14 cellular contexts compared by ENCODE assay signal in genomic region chr5:141216035-141216434, GRCh38. TPM values are rescaled to one million over a fixed set of nuclear protein-coding genes. Genes with fewer than 3 reads are reported as not detected.
"Had no signal": no experiment of that assay in that cellular context is flagged by ENCODE, and none has a peak within 500 bp of the region (broad histone marks: within the 10 kb centered on the region; RNA-seq: fewer than 3 reads in every experiment).

No MANE protein-coding gene starts in this region.

RNA-seq across cellular contexts. Expression of gene PCDHB13, which starts 2.3 kb away (rescaled TPM):
- total RNA-seq: activated CD4-positive, alpha-beta memory T cell treated with anti-CD3 and anti-CD28 coated beads for 36 hours; activated CD4-positive, alpha-beta memory T cell treated with anti-CD3 and anti-CD28 coated beads, Interleukin-2, amount 10 ng/mL, durations not matched to agents 7 days and 5 days; activated CD4-positive, alpha-beta T cell treated with anti-CD3 and anti-CD28 coated beads for 36 hours; activated CD4-positive, alpha-beta T cell treated with anti-CD3 and anti-CD28 coated beads, Interleukin-2, amount 10 ng/mL, durations not matched to agents 7 days and 5 days; activated CD8-positive, alpha-beta memory T cell treated with anti-CD3 and anti-CD28 coated beads for 36 hours; activated CD8-positive, alpha-beta memory T cell treated with anti-CD3 and anti-CD28 coated beads, Interleukin-2, amount 10 ng/mL, durations not matched to agents 7 days and 5 days; activated CD8-positive, alpha-beta T cell treated with anti-CD3 and anti-CD28 coated beads for 36 hours; activated CD8-positive, alpha-beta T cell treated with anti-CD3 and anti-CD28 coated beads, Interleukin-2, amount 10 ng/mL, durations not matched to agents 7 days and 5 days; T-helper 1 cell treated with Interleukin-12 subunit alpha and Interleukin-12 subunit beta and Interleukin-4 antibody, amounts not matched to agents 30 ng/mL and 1 ng/mL, for 36 hours; T-helper 17 cell; T-helper 2 cell treated with Interferon-gamma antibody and Interleukin-4, amounts not matched to agents 100 ng/mL and 5 ng/mL, for 36 hours had no signal

RNA-seq across cellular contexts. Expression of gene PCDHB14, which starts 7.1 kb away (rescaled TPM):
- total RNA-seq: activated CD4-positive, alpha-beta memory T cell treated with anti-CD3 and anti-CD28 coated beads for 36 hours; activated CD4-positive, alpha-beta memory T cell treated with anti-CD3 and anti-CD28 coated beads, Interleukin-2, amount 10 ng/mL, durations not matched to agents 7 days and 5 days; activated CD4-positive, alpha-beta T cell treated with anti-CD3 and anti-CD28 coated beads for 36 hours; activated CD4-positive, alpha-beta T cell treated with anti-CD3 and anti-CD28 coated beads, Interleukin-2, amount 10 ng/mL, durations not matched to agents 24 days and 14 days; activated CD4-positive, alpha-beta T cell treated with anti-CD3 and anti-CD28 coated beads, Interleukin-2, amount 10 ng/mL, durations not matched to agents 7 days and 5 days; activated CD8-positive, alpha-beta memory T cell treated with anti-CD3 and anti-CD28 coated beads for 36 hours; activated CD8-positive, alpha-beta memory T cell treated with anti-CD3 and anti-CD28 coated beads, Interleukin-2, amount 10 ng/mL, durations not matched to agents 7 days and 5 days; activated CD8-positive, alpha-beta T cell treated with anti-CD3 and anti-CD28 coated beads for 36 hours; activated CD8-positive, alpha-beta T cell treated with anti-CD3 and anti-CD28 coated beads, Interleukin-2, amount 10 ng/mL, durations not matched to agents 7 days and 5 days; T-helper 1 cell treated with Interleukin-12 subunit alpha and Interleukin-12 subunit beta and Interleukin-4 antibody, amounts not matched to agents 30 ng/mL and 1 ng/mL, for 36 hours; T-helper 17 cell; T-helper 2 cell treated with Interferon-gamma antibody and Interleukin-4, amounts not matched to agents 100 ng/mL and 5 ng/mL, for 36 hours had no signal

RNA-seq across cellular contexts. Expression of gene PCDHB12, which starts 7.5 kb away (rescaled TPM):
- total RNA-seq: activated B cell treated with CpG ODN at 0.5 μM for 24 hours; activated CD4-positive, alpha-beta memory T cell treated with anti-CD3 and anti-CD28 coated beads for 36 hours; activated CD4-positive, alpha-beta memory T cell treated with anti-CD3 and anti-CD28 coated beads, Interleukin-2, amount 10 ng/mL, durations not matched to agents 7 days and 5 days; activated CD4-positive, alpha-beta T cell treated with anti-CD3 and anti-CD28 coated beads for 36 hours; activated CD4-positive, alpha-beta T cell treated with anti-CD3 and anti-CD28 coated beads, Interleukin-2, amount 10 ng/mL, durations not matched to agents 24 days and 14 days; activated CD4-positive, alpha-beta T cell treated with anti-CD3 and anti-CD28 coated beads, Interleukin-2, amount 10 ng/mL, durations not matched to agents 7 days and 5 days; activated CD8-positive, alpha-beta memory T cell treated with anti-CD3 and anti-CD28 coated beads for 36 hours; activated CD8-positive, alpha-beta memory T cell treated with anti-CD3 and anti-CD28 coated beads, Interleukin-2, amount 10 ng/mL, durations not matched to agents 7 days and 5 days; activated CD8-positive, alpha-beta T cell treated with anti-CD3 and anti-CD28 coated beads for 36 hours; activated CD8-positive, alpha-beta T cell treated with anti-CD3 and anti-CD28 coated beads, Interleukin-2, amount 10 ng/mL, durations not matched to agents 7 days and 5 days; T-cell; T-helper 1 cell treated with Interleukin-12 subunit alpha and Interleukin-12 subunit beta and Interleukin-4 antibody, amounts not matched to agents 30 ng/mL and 1 ng/mL, for 36 hours; T-helper 17 cell; T-helper 2 cell treated with Interferon-gamma antibody and Interleukin-4, amounts not matched to agents 100 ng/mL and 5 ng/mL, for 36 hours had no signal

RNA-seq across cellular contexts. Expression of gene PCDHB11, which starts 16.6 kb away (rescaled TPM):
- total RNA-seq: activated B cell treated with CpG ODN at 0.5 μM for 24 hours; activated CD4-positive, alpha-beta memory T cell treated with anti-CD3 and anti-CD28 coated beads for 36 hours; activated CD4-positive, alpha-beta memory T cell treated with anti-CD3 and anti-CD28 coated beads, Interleukin-2, amount 10 ng/mL, durations not matched to agents 7 days and 5 days; activated CD4-positive, alpha-beta T cell treated with anti-CD3 and anti-CD28 coated beads for 36 hours; activated CD4-positive, alpha-beta T cell treated with anti-CD3 and anti-CD28 coated beads, Interleukin-2, amount 10 ng/mL, durations not matched to agents 24 days and 14 days; activated CD4-positive, alpha-beta T cell treated with anti-CD3 and anti-CD28 coated beads, Interleukin-2, amount 10 ng/mL, durations not matched to agents 7 days and 5 days; activated CD8-positive, alpha-beta memory T cell treated with anti-CD3 and anti-CD28 coated beads for 36 hours; activated CD8-positive, alpha-beta memory T cell treated with anti-CD3 and anti-CD28 coated beads, Interleukin-2, amount 10 ng/mL, durations not matched to agents 7 days and 5 days; activated CD8-positive, alpha-beta T cell treated with anti-CD3 and anti-CD28 coated beads for 36 hours; activated CD8-positive, alpha-beta T cell treated with anti-CD3 and anti-CD28 coated beads, Interleukin-2, amount 10 ng/mL, durations not matched to agents 7 days and 5 days; T-cell; T-helper 1 cell treated with Interleukin-12 subunit alpha and Interleukin-12 subunit beta and Interleukin-4 antibody, amounts not matched to agents 30 ng/mL and 1 ng/mL, for 36 hours; T-helper 17 cell; T-helper 2 cell treated with Interferon-gamma antibody and Interleukin-4, amounts not matched to agents 100 ng/mL and 5 ng/mL, for 36 hours had no signal

RNA-seq across cellular contexts. Expression of gene PCDHB10, which starts 23.9 kb away (rescaled TPM):
- total RNA-seq: activated B cell treated with CpG ODN at 0.5 μM for 24 hours; activated CD4-positive, alpha-beta memory T cell treated with anti-CD3 and anti-CD28 coated beads for 36 hours; activated CD4-positive, alpha-beta memory T cell treated with anti-CD3 and anti-CD28 coated beads, Interleukin-2, amount 10 ng/mL, durations not matched to agents 7 days and 5 days; activated CD4-positive, alpha-beta T cell treated with anti-CD3 and anti-CD28 coated beads for 36 hours; activated CD4-positive, alpha-beta T cell treated with anti-CD3 and anti-CD28 coated beads, Interleukin-2, amount 10 ng/mL, durations not matched to agents 24 days and 14 days; activated CD4-positive, alpha-beta T cell treated with anti-CD3 and anti-CD28 coated beads, Interleukin-2, amount 10 ng/mL, durations not matched to agents 7 days and 5 days; activated CD8-positive, alpha-beta memory T cell treated with anti-CD3 and anti-CD28 coated beads for 36 hours; activated CD8-positive, alpha-beta memory T cell treated with anti-CD3 and anti-CD28 coated beads, Interleukin-2, amount 10 ng/mL, durations not matched to agents 7 days and 5 days; activated CD8-positive, alpha-beta T cell treated with anti-CD3 and anti-CD28 coated beads for 36 hours; activated CD8-positive, alpha-beta T cell treated with anti-CD3 and anti-CD28 coated beads, Interleukin-2, amount 10 ng/mL, durations not matched to agents 7 days and 5 days; T-cell; T-helper 1 cell treated with Interleukin-12 subunit alpha and Interleukin-12 subunit beta and Interleukin-4 antibody, amounts not matched to agents 30 ng/mL and 1 ng/mL, for 36 hours; T-helper 17 cell; T-helper 2 cell treated with Interferon-gamma antibody and Interleukin-4, amounts not matched to agents 100 ng/mL and 5 ng/mL, for 36 hours had no signal
